Comparison of ENCODE assay signal across 1 cellular context in genomic region chr12:32170437-32170998, GRCh38.
TF ChIP-seq lines count a peak whose summit lies in the region.

No MANE protein-coding gene starts in this region.

TF ChIP-seq in GM23338, 12 proteins besides CTCF, POLR2A, EP300 and RAD21 (continued from another document):
- TF ChIP-seq, protein P1, sequence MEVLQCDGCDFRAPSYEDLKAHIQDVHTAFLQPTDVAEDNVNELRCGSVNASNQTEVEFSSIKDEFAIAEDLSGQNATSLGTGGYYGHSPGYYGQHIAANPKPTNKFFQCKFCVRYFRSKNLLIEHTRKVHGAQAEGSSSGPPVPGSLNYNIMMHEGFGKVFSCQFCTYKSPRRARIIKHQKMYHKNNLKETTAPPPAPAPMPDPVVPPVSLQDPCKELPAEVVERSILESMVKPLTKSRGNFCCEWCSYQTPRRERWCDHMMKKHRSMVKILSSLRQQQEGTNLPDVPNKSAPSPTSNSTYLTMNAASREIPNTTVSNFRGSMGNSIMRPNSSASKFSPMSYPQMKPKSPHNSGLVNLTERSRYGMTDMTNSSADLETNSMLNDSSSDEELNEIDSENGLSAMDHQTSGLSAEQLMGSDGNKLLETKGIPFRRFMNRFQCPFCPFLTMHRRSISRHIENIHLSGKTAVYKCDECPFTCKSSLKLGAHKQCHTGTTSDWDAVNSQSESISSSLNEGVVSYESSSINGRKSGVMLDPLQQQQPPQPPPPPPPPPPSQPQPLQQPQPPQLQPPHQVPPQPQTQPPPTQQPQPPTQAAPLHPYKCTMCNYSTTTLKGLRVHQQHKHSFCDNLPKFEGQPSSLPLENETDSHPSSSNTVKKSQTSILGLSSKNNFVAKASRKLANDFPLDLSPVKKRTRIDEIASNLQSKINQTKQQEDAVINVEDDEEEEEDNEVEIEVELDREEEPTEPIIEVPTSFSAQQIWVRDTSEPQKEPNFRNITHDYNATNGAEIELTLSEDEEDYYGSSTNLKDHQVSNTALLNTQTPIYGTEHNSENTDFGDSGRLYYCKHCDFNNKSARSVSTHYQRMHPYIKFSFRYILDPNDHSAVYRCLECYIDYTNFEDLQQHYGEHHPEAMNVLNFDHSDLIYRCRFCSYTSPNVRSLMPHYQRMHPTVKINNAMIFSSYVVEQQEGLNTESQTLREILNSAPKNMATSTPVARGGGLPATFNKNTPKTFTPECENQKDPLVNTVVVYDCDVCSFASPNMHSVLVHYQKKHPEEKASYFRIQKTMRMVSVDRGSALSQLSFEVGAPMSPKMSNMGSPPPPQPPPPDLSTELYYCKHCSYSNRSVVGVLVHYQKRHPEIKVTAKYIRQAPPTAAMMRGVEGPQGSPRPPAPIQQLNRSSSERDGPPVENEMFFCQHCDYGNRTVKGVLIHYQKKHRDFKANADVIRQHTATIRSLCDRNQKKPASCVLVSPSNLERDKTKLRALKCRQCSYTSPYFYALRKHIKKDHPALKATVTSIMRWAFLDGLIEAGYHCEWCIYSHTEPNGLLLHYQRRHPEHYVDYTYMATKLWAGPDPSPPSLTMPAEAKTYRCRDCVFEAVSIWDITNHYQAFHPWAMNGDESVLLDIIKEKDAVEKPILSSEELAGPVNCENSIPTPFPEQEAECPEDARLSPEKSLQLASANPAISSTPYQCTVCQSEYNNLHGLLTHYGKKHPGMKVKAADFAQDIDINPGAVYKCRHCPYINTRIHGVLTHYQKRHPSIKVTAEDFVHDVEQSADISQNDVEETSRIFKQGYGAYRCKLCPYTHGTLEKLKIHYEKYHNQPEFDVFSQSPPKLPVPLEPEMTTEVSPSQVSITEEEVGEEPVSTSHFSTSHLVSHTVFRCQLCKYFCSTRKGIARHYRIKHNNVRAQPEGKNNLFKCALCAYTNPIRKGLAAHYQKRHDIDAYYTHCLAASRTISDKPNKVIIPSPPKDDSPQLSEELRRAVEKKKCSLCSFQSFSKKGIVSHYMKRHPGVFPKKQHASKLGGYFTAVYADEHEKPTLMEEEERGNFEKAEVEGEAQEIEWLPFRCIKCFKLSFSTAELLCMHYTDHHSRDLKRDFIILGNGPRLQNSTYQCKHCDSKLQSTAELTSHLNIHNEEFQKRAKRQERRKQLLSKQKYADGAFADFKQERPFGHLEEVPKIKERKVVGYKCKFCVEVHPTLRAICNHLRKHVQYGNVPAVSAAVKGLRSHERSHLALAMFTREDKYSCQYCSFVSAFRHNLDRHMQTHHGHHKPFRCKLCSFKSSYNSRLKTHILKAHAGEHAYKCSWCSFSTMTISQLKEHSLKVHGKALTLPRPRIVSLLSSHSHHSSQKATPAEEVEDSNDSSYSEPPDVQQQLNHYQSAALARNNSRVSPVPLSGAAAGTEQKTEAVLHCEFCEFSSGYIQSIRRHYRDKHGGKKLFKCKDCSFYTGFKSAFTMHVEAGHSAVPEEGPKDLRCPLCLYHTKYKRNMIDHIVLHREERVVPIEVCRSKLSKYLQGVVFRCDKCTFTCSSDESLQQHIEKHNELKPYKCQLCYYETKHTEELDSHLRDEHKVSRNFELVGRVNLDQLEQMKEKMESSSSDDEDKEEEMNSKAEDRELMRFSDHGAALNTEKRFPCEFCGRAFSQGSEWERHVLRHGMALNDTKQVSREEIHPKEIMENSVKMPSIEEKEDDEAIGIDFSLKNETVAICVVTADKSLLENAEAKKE (CRISPR knock-in tag; IDR thresholded peaks at IDR 0.05) = no peak
- no peak for TF ChIP-seq EZH2 (IDR thresholded peaks at IDR 0.05; ENCODE audit: low read depth, unreplicated experiment)
- no peak for TF ChIP-seq ZNF114 (CRISPR knock-in tag; IDR thresholded peaks at IDR 0.05)
- no peak for TF ChIP-seq ZNF331 (CRISPR knock-in tag; IDR thresholded peaks at IDR 0.05; ENCODE audit: low read depth)
- no peak for TF ChIP-seq ETS1 (IDR thresholded peaks at IDR 0.05)
